Comparison of ENCODE assay signal across 1 cellular context in genomic region chr3:120596116-120596852, GRCh38.
A peak's percentile ranks its signal among the peaks of the same experiment; 100 is the strongest.
TF ChIP-seq lines count a peak whose summit lies in the region.

Gene NDUFB4, plus strand, starts transcription at chr3:120596336. Its CDS starts 24 bp downstream, at chr3:120596360.

TF ChIP-seq in liver, 16 proteins besides CTCF, POLR2A, EP300 and RAD21 (continued from another document):
- TF ChIP-seq REST (IDR thresholded peaks at IDR 0.05) (peak; percentile 89), ZBTB33 (IDR thresholded peaks at IDR 0.05) (peak; percentile 75)
